10 cellular contexts compared by ENCODE assay signal in the genomic region with DNA sequence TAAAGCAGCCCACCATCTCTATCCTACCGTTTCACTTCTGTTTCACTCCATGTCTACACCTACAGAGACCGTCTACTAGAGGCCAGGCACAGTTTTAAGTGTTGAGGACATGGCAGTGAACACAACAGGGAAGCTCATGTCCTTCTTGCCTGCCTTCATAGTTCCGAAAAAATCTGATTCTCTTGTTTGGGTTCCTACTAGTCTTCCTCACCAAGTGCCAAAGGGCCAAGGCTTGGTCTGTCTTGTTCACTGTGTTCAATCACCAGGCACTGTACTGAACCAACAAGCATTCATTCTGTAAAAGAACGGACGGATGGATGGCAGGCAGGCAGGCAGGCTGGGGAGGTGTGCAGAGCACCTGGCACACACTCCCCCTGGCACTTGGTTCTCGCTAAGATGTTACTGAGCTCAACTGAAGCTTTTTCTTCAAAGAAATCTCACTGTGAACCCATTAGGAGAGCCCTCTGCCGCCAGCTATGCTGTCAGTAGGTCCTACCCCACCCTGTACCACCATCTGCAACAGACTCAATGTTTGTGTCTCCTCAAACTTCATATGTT. TPM values are rescaled to one million over a fixed set of nuclear protein-coding genes. Genes with fewer than 3 reads are reported as not detected.
DNase-seq lines count a peak whose midpoint lies in the region; ATAC-seq and TF ChIP-seq lines count a peak whose summit lies in the region.
"Had no signal": no experiment of that assay in that cellular context is flagged by ENCODE, and none has a peak within 500 bp of the region (broad histone marks: within the 10 kb centered on the region; RNA-seq: fewer than 3 reads in every experiment).

No MANE protein-coding gene starts in this region.

- H3K4me3 ChIP-seq in liver (ENCODE audit: low read depth in 1 of 3, low read length in 3 of 3): peak overlapping the region; percentile 74 to 87 (median 79)
- H3K4me3 ChIP-seq in thoracic aorta: peak overlapping the region; percentile 98

- CTCF ChIA-PET in activated naive CD4-positive, alpha-beta T cell treated with anti-CD3 and anti-CD28 coated beads for 36 hours (lab: Charles Lee): interaction anchor here (2.4 to 2.9 kb wide), 2 partner anchors 10 to 21 kb away, joined by 7 to 8 read pairs; no protein-coding TSS in a partner anchor

- no peak for ATAC-seq in activated naive CD8-positive, alpha-beta T cell treated with anti-CD3 and anti-CD28 coated beads, Interleukin-2, amount 50 U/mL, for 24 hours
- ATAC-seq in thoracic aorta (ENCODE audit: insufficient number of reproducible peaks, low FRiP score, low read depth) (no peak), foreskin keratinocyte (no peak)

- no peak overlapping the region for H3K27ac Mint-ChIP-seq in activated naive CD4-positive, alpha-beta T cell treated with anti-CD3 and anti-CD28 coated beads for 36 hours
- peak overlapping the region; percentile 44 for H3K27ac Mint-ChIP-seq in activated naive CD8-positive, alpha-beta T cell treated with anti-CD3 and anti-CD28 coated beads, Interleukin-2, amount 50 U/mL, for 24 hours

- peaks cover 74% of the 10 kb centered on the region for H3K4me1 Mint-ChIP-seq in activated naive CD4-positive, alpha-beta T cell treated with anti-CD3 and anti-CD28 coated beads for 36 hours (ENCODE audit: low read depth)
- peaks cover 75% of the 10 kb centered on the region for H3K4me1 Mint-ChIP-seq in activated naive CD8-positive, alpha-beta T cell treated with anti-CD3 and anti-CD28 coated beads, Interleukin-2, amount 50 U/mL, for 24 hours

- no peaks in the 10 kb centered on the region for H3K9me3 Mint-ChIP-seq in activated naive CD4-positive, alpha-beta T cell treated with anti-CD3 and anti-CD28 coated beads for 36 hours
- no peaks in the 10 kb centered on the region for H3K9me3 Mint-ChIP-seq in activated naive CD8-positive, alpha-beta T cell treated with anti-CD3 and anti-CD28 coated beads, Interleukin-2, amount 50 U/mL, for 24 hours

- no peak for DNase-seq in activated naive CD4-positive, alpha-beta T cell treated with anti-CD3 and anti-CD28 coated beads for 36 hours
- DNase-seq in activated naive CD4-positive, alpha-beta T cell treated with Interleukin-2 at 50 U/mL for 16 hours: no peak
- DNase-seq in activated naive CD8-positive, alpha-beta T cell treated with anti-CD3 and anti-CD28 coated beads, Interleukin-2, amount 50 U/mL, for 24 hours: no peak
- no peak for DNase-seq in thoracic aorta (ENCODE audit: low spot score)
- DNase-seq in NCI-H1105 treated with DMSO at 0.1 percent for 48 hours (lab: John Stamatoyannopoulos, UW): no peak
- no peak for DNase-seq in AG08396 (ENCODE audit: low spot score)
- no peak for DNase-seq in foreskin keratinocyte
- DNase-seq: NCI-H2171 had no signal

- no peaks in the 10 kb centered on the region for H3K36me3 ChIP-seq in liver (ENCODE audit: control insufficient read depth in 4 of 4, insufficient read depth in 3 of 4, low read depth in 1 of 4, low read length in 3 of 4)
- H3K36me3 ChIP-seq in thoracic aorta: no peaks in the 10 kb centered on the region

- H3K36me3 Mint-ChIP-seq in activated naive CD4-positive, alpha-beta T cell treated with anti-CD3 and anti-CD28 coated beads for 36 hours (ENCODE audit: low read depth): peaks cover 21% of the 10 kb centered on the region
- H3K36me3 Mint-ChIP-seq in activated naive CD8-positive, alpha-beta T cell treated with anti-CD3 and anti-CD28 coated beads, Interleukin-2, amount 50 U/mL, for 24 hours (ENCODE audit: low read depth): peaks cover 38% of the 10 kb centered on the region

- WGBS in liver: 69% methylated on average over 7 of the region's 7 CpGs

- H3K27me3 ChIP-seq in liver (ENCODE audit: control insufficient read depth in 4 of 4, insufficient read depth in 4 of 4, low read length in 3 of 4): no peaks in the 10 kb centered on the region
- no peaks in the 10 kb centered on the region for H3K27me3 ChIP-seq in thoracic aorta (replicated peaks; ENCODE audit: insufficient read depth)
- no peaks in the 10 kb centered on the region for H3K27me3 ChIP-seq in foreskin keratinocyte

- no peaks in the 10 kb centered on the region for H3K27me3 Mint-ChIP-seq in activated naive CD4-positive, alpha-beta T cell treated with anti-CD3 and anti-CD28 coated beads for 36 hours (ENCODE audit: low read depth)
- no peaks in the 10 kb centered on the region for H3K27me3 Mint-ChIP-seq in activated naive CD8-positive, alpha-beta T cell treated with anti-CD3 and anti-CD28 coated beads, Interleukin-2, amount 50 U/mL, for 24 hours

- peak overlapping the region; percentile 95 for H3K4me3 Mint-ChIP-seq in activated naive CD4-positive, alpha-beta T cell treated with anti-CD3 and anti-CD28 coated beads for 36 hours
- peak overlapping the region; percentile 94 for H3K4me3 Mint-ChIP-seq in activated naive CD8-positive, alpha-beta T cell treated with anti-CD3 and anti-CD28 coated beads, Interleukin-2, amount 50 U/mL, for 24 hours

- H3K9me3 ChIP-seq in liver (ENCODE audit: control insufficient read depth in 4 of 4, low read length in 3 of 4): no peaks in the 10 kb centered on the region
- no peaks in the 10 kb centered on the region for H3K9me3 ChIP-seq in thoracic aorta

- H3K27ac ChIP-seq in liver (ENCODE audit: low read depth in 1 of 2, low read length in 2 of 2): peak overlapping the region; percentile 49 to 79
- peak overlapping the region; percentile 34 to 81 for H3K27ac ChIP-seq in thoracic aorta
- H3K27ac ChIP-seq in foreskin keratinocyte: no peak overlapping the region
- H3K27ac ChIP-seq: C4-2B had no signal

- TF ChIP-seq RAD21 in liver (IDR thresholded peaks at IDR 0.05): no peak

- intact Hi-C loops in activated naive CD4-positive, alpha-beta T cell treated with anti-CD3 and anti-CD28 coated beads for 36 hours (cut with micrococcal nuclease): loop anchor here (5.0 to 10.0 kb wide), 4 partner anchors 427 to 1138 kb away; a partner anchor contains a TSS

- H3K9ac ChIP-seq in liver (ENCODE audit: low read depth in 1 of 2, low read length in 2 of 2): peak overlapping the region in 1 of 2 donors; percentile 95

- TF ChIP-seq CTCF in liver (IDR thresholded peaks at IDR 0.05; ENCODE audit: low read depth, low read length, missing input control): no peak
- no peak for TF ChIP-seq CTCF in thoracic aorta (IDR thresholded peaks at IDR 0.05)
- TF ChIP-seq CTCF in foreskin keratinocyte (conservative IDR thresholded peaks at IDR 0.05): no peak

- H3K4me1 ChIP-seq in liver (ENCODE audit: control insufficient read depth in 4 of 4, insufficient read depth in 4 of 4, low read length in 3 of 4): peaks cover 15 to 84% (median 76%) of the 10 kb centered on the region in 4 donors
- peaks cover 59 to 75% of the 10 kb centered on the region in 2 donors for H3K4me1 ChIP-seq in thoracic aorta (ENCODE audit: control insufficient read depth in 1 of 2, low read depth in 2 of 2)
- peaks cover 4% of the 10 kb centered on the region for H3K4me1 ChIP-seq in foreskin keratinocyte

TF ChIP-seq in liver, 16 proteins besides CTCF, POLR2A, EP300 and RAD21 (continues in another document):
- TF ChIP-seq JUND (IDR thresholded peaks at IDR 0.05) (no peak), NR2F2 (IDR thresholded peaks at IDR 0.05) (no peak), FOXA2 (IDR thresholded peaks at IDR 0.05) (no peak), RXRA (IDR thresholded peaks at IDR 0.05) (no peak), FOXA1 (IDR thresholded peaks at IDR 0.05) (no peak), HNF4G (IDR thresholded peaks at IDR 0.05) (no peak), SP1 (IDR thresholded peaks at IDR 0.05) (no peak), YY1 (IDR thresholded peaks at IDR 0.05) (no peak), GABPA (IDR thresholded peaks at IDR 0.05 in 1 of 2, conservative IDR thresholded peaks at IDR 0.05 in 1 of 2) (no peak), EGR1 (IDR thresholded peaks at IDR 0.05; ENCODE audit: low read depth in 2 of 2) (no peak)
- TF ChIP-seq, protein P1, sequence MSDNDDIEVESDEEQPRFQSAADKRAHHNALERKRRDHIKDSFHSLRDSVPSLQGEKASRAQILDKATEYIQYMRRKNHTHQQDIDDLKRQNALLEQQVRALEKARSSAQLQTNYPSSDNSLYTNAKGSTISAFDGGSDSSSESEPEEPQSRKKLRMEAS (IDR thresholded peaks at IDR 0.05): no peak
- TF ChIP-seq, protein P2, sequence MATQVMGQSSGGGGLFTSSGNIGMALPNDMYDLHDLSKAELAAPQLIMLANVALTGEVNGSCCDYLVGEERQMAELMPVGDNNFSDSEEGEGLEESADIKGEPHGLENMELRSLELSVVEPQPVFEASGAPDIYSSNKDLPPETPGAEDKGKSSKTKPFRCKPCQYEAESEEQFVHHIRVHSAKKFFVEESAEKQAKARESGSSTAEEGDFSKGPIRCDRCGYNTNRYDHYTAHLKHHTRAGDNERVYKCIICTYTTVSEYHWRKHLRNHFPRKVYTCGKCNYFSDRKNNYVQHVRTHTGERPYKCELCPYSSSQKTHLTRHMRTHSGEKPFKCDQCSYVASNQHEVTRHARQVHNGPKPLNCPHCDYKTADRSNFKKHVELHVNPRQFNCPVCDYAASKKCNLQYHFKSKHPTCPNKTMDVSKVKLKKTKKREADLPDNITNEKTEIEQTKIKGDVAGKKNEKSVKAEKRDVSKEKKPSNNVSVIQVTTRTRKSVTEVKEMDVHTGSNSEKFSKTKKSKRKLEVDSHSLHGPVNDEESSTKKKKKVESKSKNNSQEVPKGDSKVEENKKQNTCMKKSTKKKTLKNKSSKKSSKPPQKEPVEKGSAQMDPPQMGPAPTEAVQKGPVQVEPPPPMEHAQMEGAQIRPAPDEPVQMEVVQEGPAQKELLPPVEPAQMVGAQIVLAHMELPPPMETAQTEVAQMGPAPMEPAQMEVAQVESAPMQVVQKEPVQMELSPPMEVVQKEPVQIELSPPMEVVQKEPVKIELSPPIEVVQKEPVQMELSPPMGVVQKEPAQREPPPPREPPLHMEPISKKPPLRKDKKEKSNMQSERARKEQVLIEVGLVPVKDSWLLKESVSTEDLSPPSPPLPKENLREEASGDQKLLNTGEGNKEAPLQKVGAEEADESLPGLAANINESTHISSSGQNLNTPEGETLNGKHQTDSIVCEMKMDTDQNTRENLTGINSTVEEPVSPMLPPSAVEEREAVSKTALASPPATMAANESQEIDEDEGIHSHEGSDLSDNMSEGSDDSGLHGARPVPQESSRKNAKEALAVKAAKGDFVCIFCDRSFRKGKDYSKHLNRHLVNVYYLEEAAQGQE (IDR thresholded peaks at IDR 0.05): no peak

RNA-seq across cellular contexts. Expression of a gene that starts 2.5 kb away (rescaled TPM):
- 10 to 100 TPM; 23.4 to 25.9 TPM for total RNA-seq in activated naive CD4-positive, alpha-beta T cell treated with anti-CD3 and anti-CD28 coated beads for 36 hours
- total RNA-seq in liver: 10 to 100 TPM; 13.6 to 69.9 TPM
- polyA plus RNA-seq in liver: 10 to 100 TPM; 26.5 to 57.2 TPM
- total RNA-seq in thoracic aorta: 100 to 1,000 TPM; 120 to 157 TPM
- 42.8 and 45.1 TPM in 2 replicates for total RNA-seq in foreskin keratinocyte
- polyA plus RNA-seq in foreskin keratinocyte: 40.4 and 43.1 TPM in 2 replicates

RNA-seq across cellular contexts. Expression of a gene that starts 4.6 kb away (rescaled TPM):
- 10 to 100 TPM; 18.4 to 20.1 TPM for total RNA-seq in activated naive CD4-positive, alpha-beta T cell treated with anti-CD3 and anti-CD28 coated beads for 36 hours
- total RNA-seq in liver: 10 to 100 TPM; 22.6 to 23.0 TPM
- polyA plus RNA-seq in liver: 10 to 100 TPM in 1 of 2 donors, 1 to 10 TPM in 1; 9.7 to 12.3 TPM
- total RNA-seq in thoracic aorta: 10 to 100 TPM; 46.6 to 47.6 TPM
- 21.0 and 22.0 TPM in 2 replicates for total RNA-seq in foreskin keratinocyte
- 11.4 and 12.0 TPM in 2 replicates for polyA plus RNA-seq in foreskin keratinocyte
